ENCODE assay signal across 1 cellular context in genomic region chr1:241518447-241519307, GRCh38.
TF ChIP-seq lines count a peak whose summit lies in the region.

No MANE protein-coding gene starts in this region.

TF ChIP-seq in H1, 55 proteins besides CTCF, POLR2A, EP300 and RAD21:
- peak; percentile 49 for TF ChIP-seq SAP30 (IDR thresholded peaks at IDR 0.05; ENCODE audit: insufficient read depth, insufficient replicate concordance, low read length)
- TF ChIP-seq EGR1 (IDR thresholded peaks at IDR 0.05; ENCODE audit: borderline replicate concordance, low read depth, low read length): 0 out of 2 replicates have a peak, but pooled peaks have one; percentile 13
- no peak for TF ChIP-seq RXRA (IDR thresholded peaks at IDR 0.05; ENCODE audit: insufficient read depth, low read depth, low read length)
